11 cellular contexts compared by ENCODE assay signal in genomic region chr13:40152145-40152544, GRCh38.
DNase-seq lines count a peak whose midpoint lies in the region; ATAC-seq, FAIRE-seq and TF ChIP-seq lines count a peak whose summit lies in the region.
"Had no signal": no experiment of that assay in that cellular context is flagged by ENCODE, and none has a peak within 500 bp of the region (broad histone marks: within the 10 kb centered on the region; RNA-seq: fewer than 3 reads in every experiment).

No MANE protein-coding gene starts in this region.

- no peak overlapping the region for H2AFZ ChIP-seq in HepG2 (ENCODE audit: low read length)

- H3K9me3 Mint-ChIP-seq in activated naive CD4-positive, alpha-beta T cell treated with anti-CD3 and anti-CD28 coated beads, Interleukin-2, amount 10 ng/mL, durations not matched to agents 7 days and 5 days: no peaks in the 10 kb centered on the region

- no peak overlapping the region for H3K27ac Mint-ChIP-seq in activated naive CD4-positive, alpha-beta T cell treated with anti-CD3 and anti-CD28 coated beads, Interleukin-2, amount 10 ng/mL, durations not matched to agents 7 days and 5 days
- H3K27ac Mint-ChIP-seq: B cell had no signal

- H3K27me3 Mint-ChIP-seq in activated naive CD4-positive, alpha-beta T cell treated with anti-CD3 and anti-CD28 coated beads, Interleukin-2, amount 10 ng/mL, durations not matched to agents 7 days and 5 days: no peaks in the 10 kb centered on the region
- H3K27me3 Mint-ChIP-seq: B cell had no signal

- H3K4me3 Mint-ChIP-seq in activated naive CD4-positive, alpha-beta T cell treated with anti-CD3 and anti-CD28 coated beads, Interleukin-2, amount 10 ng/mL, durations not matched to agents 7 days and 5 days: no peak overlapping the region
- H3K4me3 Mint-ChIP-seq: B cell had no signal

- no peaks in the 10 kb centered on the region for H3K36me3 ChIP-seq in right lobe of liver
- no peaks in the 10 kb centered on the region for H3K36me3 ChIP-seq in HepG2 (replicated peaks in 1 of 2; ENCODE audit: control insufficient read depth in 1 of 2, insufficient read depth in 2 of 2, low read length in 2 of 2)
- H3K36me3 ChIP-seq: heart right ventricle had no signal

- TF ChIP-seq CTCF in right lobe of liver (IDR thresholded peaks at IDR 0.05) (no peak), HepG2 (CRISPR knock-in tag; IDR thresholded peaks at IDR 0.05) (no peak), foreskin keratinocyte (conservative IDR thresholded peaks at IDR 0.05) (peak; percentile 43)

- TF ChIP-seq RAD21 in HepG2 (CRISPR knock-in tag; IDR thresholded peaks at IDR 0.05): no peak

- no peaks in the 10 kb centered on the region for H3K9me3 ChIP-seq in right lobe of liver
- H3K9me3 ChIP-seq in HepG2 (ENCODE audit: low read length): no peaks in the 10 kb centered on the region
- H3K9me3 ChIP-seq: heart right ventricle had no signal

- no peak for TF ChIP-seq EP300 in HepG2 (IDR thresholded peaks at IDR 0.05; ENCODE audit: low read depth in 2 of 2, low read length in 2 of 2)
- TF ChIP-seq EP300 in HepG2 (CRISPR knock-in tag; IDR thresholded peaks at IDR 0.05; ENCODE audit: borderline replicate concordance): no peak

- H3K4me3 ChIP-seq in right lobe of liver (no peak overlapping the region), HepG2 (replicated peaks in 1 of 3; ENCODE audit: insufficient read depth in 1 of 3, low read depth in 2 of 3, low read length in 3 of 3) (no peak overlapping the region)
- H3K4me3 ChIP-seq: heart right ventricle had no signal

- BruUV-seq in HepG2 (replicated peaks; lab: Mats Ljungman, UMichigan): no TSS peak

- POLR2A ChIA-PET in HepG2 (lab: Yijun Ruan, JAX): no interaction called here

- H3K27me3 ChIP-seq in right lobe of liver (no peaks in the 10 kb centered on the region), HepG2 (ENCODE audit: control insufficient read depth in 1 of 2, insufficient read depth in 2 of 2, low read length in 2 of 2) (no peaks in the 10 kb centered on the region; a peak in 1 of 5 replicates), foreskin keratinocyte (no peaks in the 10 kb centered on the region)
- H3K27me3 ChIP-seq: heart right ventricle had no signal

- no peaks in the 10 kb centered on the region for H3K79me2 ChIP-seq in HepG2 (ENCODE audit: insufficient read depth, low read length)

- 50% methylated on average over 2 of the region's 3 CpGs for WGBS in right lobe of liver (ENCODE audit: insufficient coverage, low coverage, low lambda C conversion rate, missing lambda C conversion rate)
- WGBS in HepG2 (ENCODE audit: low lambda C conversion rate): 11% methylated on average over 3 of the region's 3 CpGs

- H4K20me1 ChIP-seq in HepG2 (ENCODE audit: insufficient read depth, low read length): no peaks in the 10 kb centered on the region

- H3K9ac ChIP-seq in HepG2 (ENCODE audit: insufficient read depth, low read depth, low read length): no peak overlapping the region
- H3K9ac ChIP-seq: KMS-11 had no signal

- DNase-seq in right lobe of liver: no peak
- no peak for DNase-seq in HepG2 (ENCODE audit: low spot score)
- DNase-seq in foreskin keratinocyte: peak in 1 of 2 donors; percentile 77
- no peak for DNase-seq in activated naive CD4-positive, alpha-beta T cell treated with anti-CD3 and anti-CD28 coated beads, Interleukin-2, amount 10 ng/mL, durations not matched to agents 7 days and 5 days

- FAIRE-seq in HepG2 (lab: Jason Lieb, UNC): no peak

- CTCF ChIA-PET in HepG2 (lab: Yijun Ruan, JAX; ENCODE audit: low intra/inter-chr PET ratio, low total read pairs): no interaction called here
- CTCF ChIA-PET in activated naive CD4-positive, alpha-beta T cell treated with anti-CD3 and anti-CD28 coated beads, Interleukin-2, amount 10 ng/mL, durations not matched to agents 7 days and 5 days (lab: Charles Lee): no interaction called here

- H3K27ac ChIP-seq in right lobe of liver: no peak overlapping the region
- H3K27ac ChIP-seq in HepG2 (ENCODE audit: extremely low read length, insufficient read depth, low read length): no peak overlapping the region
- H3K27ac ChIP-seq in foreskin keratinocyte: peak overlapping the region; percentile 15
- H3K27ac ChIP-seq: heart right ventricle, KMS-11 had no signal

- TF ChIP-seq POLR2A in right lobe of liver (IDR thresholded peaks at IDR 0.05) (no peak), HepG2 (IDR thresholded peaks at IDR 0.05; ENCODE audit: insufficient read depth in 1 of 2, low read depth in 2 of 2, low read length in 2 of 2) (no peak)

- no peak overlapping the region for H3K4me2 ChIP-seq in HepG2 (ENCODE audit: low read depth, low read length)
- H3K4me2 ChIP-seq: KMS-11 had no signal

- H3K36me3 Mint-ChIP-seq in activated naive CD4-positive, alpha-beta T cell treated with anti-CD3 and anti-CD28 coated beads, Interleukin-2, amount 10 ng/mL, durations not matched to agents 7 days and 5 days: no peaks in the 10 kb centered on the region

- peaks cover 18% of the 10 kb centered on the region for H3K4me1 Mint-ChIP-seq in activated naive CD4-positive, alpha-beta T cell treated with anti-CD3 and anti-CD28 coated beads, Interleukin-2, amount 10 ng/mL, durations not matched to agents 7 days and 5 days

- intact Hi-C loops in right lobe of liver (cut with DNase I): no loop called here
- intact Hi-C loops in HepG2 (cut with micrococcal nuclease; ENCODE audit: unreplicated experiment): no loop called here

- in situ Hi-C loops in HepG2 (cut with HindIII; ENCODE audit: extremely low pct_ligation_motif_present, low pct_unique_long_range_greater_than_20kb): no loop called here

- H3K4me1 ChIP-seq in right lobe of liver (peaks cover 0 to 9% (median 0%) of the 10 kb centered on the region in 4 donors), HepG2 (ENCODE audit: insufficient read depth, low read length) (no peaks in the 10 kb centered on the region), foreskin keratinocyte (peaks cover 8% of the 10 kb centered on the region)

- ATAC-seq in right lobe of liver (peak; percentile 19 to 38 (median 23)), HepG2 (no peak), SK-N-SH treated with all-trans-retinoic acid at 6 μM for 48 hours (peak; percentile 78), foreskin keratinocyte (peak; percentile 66), GM19463 (IDR thresholded peaks at IDR 0.05; ENCODE audit: unreplicated experiment) (no peak), HG03442 (IDR thresholded peaks at IDR 0.05; ENCODE audit: unreplicated experiment) (no peak), GM18502 (IDR thresholded peaks at IDR 0.05; ENCODE audit: poor library complexity, unreplicated experiment) (no peak)

TF ChIP-seq in SK-N-SH treated with all-trans-retinoic acid at 6 μM for 48 hours, 23 proteins besides CTCF, POLR2A, EP300 and RAD21 (continues in another document):
- TF ChIP-seq ZFP3 (CRISPR knock-in tag; IDR thresholded peaks at IDR 0.05) (no peak), CREB5 (CRISPR knock-in tag; IDR thresholded peaks at IDR 0.05; ENCODE audit: low read depth) (no peak), OSR1 (CRISPR knock-in tag; IDR thresholded peaks at IDR 0.05) (no peak), POU6F1 (CRISPR knock-in tag; IDR thresholded peaks at IDR 0.05; ENCODE audit: borderline replicate concordance, low read depth) (no peak), ZNF565 (CRISPR knock-in tag; conservative IDR thresholded peaks at IDR 0.05; ENCODE audit: low read depth) (no peak), BACH2 (CRISPR knock-in tag; IDR thresholded peaks at IDR 0.05; ENCODE audit: borderline replicate concordance) (no peak), TSHZ2 (CRISPR knock-in tag; IDR thresholded peaks at IDR 0.05) (no peak), ZFP30 (CRISPR knock-in tag; IDR thresholded peaks at IDR 0.05) (no peak)

Comparison
In these comparisons a context has a peak if more than half of its experiments do, and no peak if none do; other contexts are left out.
1. ATAC-seq: peak in right lobe of liver (4 of 4), SK-N-SH treated with all-trans-retinoic acid at 6 μM for 48 hours (single experiment) and foreskin keratinocyte (single experiment); none in HepG2 (single experiment), GM19463 (single experiment), HG03442 (single experiment) and GM18502 (single experiment).